ENCODE assay signal across 9 cellular contexts in genomic region chr15:41022487-41023090, GRCh38.
DNase-seq lines count a peak whose midpoint lies in the region; ATAC-seq, FAIRE-seq and TF ChIP-seq lines count a peak whose summit lies in the region.
"Had no signal": no experiment of that assay in that cellular context is flagged by ENCODE, and none has a peak within 500 bp of the region (broad histone marks: within the 10 kb centered on the region; RNA-seq: fewer than 3 reads in every experiment).

No MANE protein-coding gene starts in this region.

- DNase-seq in Caco-2 (peak; percentile 45 to 47), HAP-1 (ENCODE audit: low spot score in 2 of 2) (peak; percentile 28 to 59), SHP77 treated with DMSO at 0.1 percent for 48 hours (lab: John Stamatoyannopoulos, UW) (peak; percentile 41), K562 (ENCODE audit: extremely low read depth in 1 of 4, low spot score in 3 of 4) (peak; percentile 30 to 46 (median 40)), iPS DF 4.7 (ENCODE audit: extremely low read depth, low spot score) (peak; percentile 3), putamen (ENCODE audit: low spot score) (no peak)
- DNase-seq in stimulated activated CD4-positive, alpha-beta T cell treated with anti-CD3 and anti-CD28 coated beads, Interleukin-15, amount 100 ng/mL, for 24 hours: peak; percentile 20

- H3K36me3 ChIP-seq in Caco-2 (ENCODE audit: control insufficient read depth, insufficient read depth, low read length) (peaks cover 1% of the 10 kb centered on the region; the same call in 1 of the 2 replicates), HAP-1 (replicated peaks) (peaks cover 50% of the 10 kb centered on the region), K562 (ENCODE audit: control insufficient read depth, insufficient read depth, low read length) (peaks cover 87% of the 10 kb centered on the region)

- in situ Hi-C loops in HAP-1 (cut with MboI; ENCODE audit: low sequenced_read_pairs): loop anchor here (10.0 kb wide), 1 partner anchor 118 kb away; no protein-coding TSS in a partner anchor
- in situ Hi-C loops in K562 (cut with MboI): loop anchor here (5.0 kb wide), 1 partner anchor 115 kb away; no protein-coding TSS in a partner anchor

- POLR2A ChIA-PET in Caco-2 (lab: Charles Lee) (no interaction called here), K562 (lab: Yijun Ruan, JAX) (no interaction called here)

- no peak overlapping the region for H3K4me3 Mint-ChIP-seq in Caco-2 (ENCODE audit: unreplicated experiment)

- H3K9me3 ChIP-seq in Caco-2 (no peaks in the 10 kb centered on the region), HAP-1 (no peaks in the 10 kb centered on the region), K562 (replicated peaks; ENCODE audit: control insufficient read depth, insufficient read depth, low read depth, low read length) (no peaks in the 10 kb centered on the region)

- H3K4me1 ChIP-seq in Caco-2 (0 out of 2 replicates have a peak, but pooled peaks cover 5% of the 10 kb centered on the region), HAP-1 (no peaks in the 10 kb centered on the region), K562 (replicated peaks in 1 of 2; ENCODE audit: control insufficient read depth in 2 of 2, insufficient read depth in 2 of 2, low read length in 2 of 2) (no peaks in the 10 kb centered on the region)

- TF ChIP-seq POLR2A in K562 (conservative IDR thresholded peaks at IDR 0.05): no peak

- no peak overlapping the region for H2AFZ ChIP-seq in K562 (ENCODE audit: low read depth, low read length)

- H3K4me3 ChIP-seq in Caco-2 (ENCODE audit: low read depth, low read length) (no peak overlapping the region), HAP-1 (no peak overlapping the region), K562 (no peak overlapping the region)

- no peak overlapping the region for H3K27ac Mint-ChIP-seq in Caco-2 (ENCODE audit: unreplicated experiment)

- peak; percentile 82 for ATAC-seq in K562
- ATAC-seq in GM21786 (IDR thresholded peaks at IDR 0.05; ENCODE audit: unreplicated experiment): no peak

- 47% methylated on average over 5 of the region's 5 CpGs for WGBS in K562 (ENCODE audit: insufficient coverage, low coverage, missing lambda C conversion rate)

- H3K27me3 ChIP-seq in Caco-2 (replicated peaks; ENCODE audit: control insufficient read depth, insufficient read depth, low read length) (no peaks in the 10 kb centered on the region), HAP-1 (ENCODE audit: low read depth) (no peaks in the 10 kb centered on the region), K562 (ENCODE audit: control insufficient read depth in 2 of 2, insufficient read depth in 2 of 2, low read length in 2 of 2) (no peaks in the 10 kb centered on the region)

- H3K9me3 Mint-ChIP-seq in Caco-2 (ENCODE audit: unreplicated experiment): no peaks in the 10 kb centered on the region

- no peaks in the 10 kb centered on the region for H3K9me1 ChIP-seq in K562 (ENCODE audit: control insufficient read depth, insufficient read depth, low read length)

- H3K79me2 ChIP-seq in K562 (ENCODE audit: control insufficient read depth, insufficient read depth, low read length): no peaks in the 10 kb centered on the region

- H3K4me2 ChIP-seq in K562 (ENCODE audit: insufficient read depth, low read length): no peak overlapping the region

- H3K9ac ChIP-seq in K562 (ENCODE audit: insufficient read depth in 1 of 2, low read depth in 2 of 2, low read length in 2 of 2): no peak overlapping the region

- peak; percentile 52 to 63 for TF ChIP-seq RAD21 in K562 (CRISPR knock-in tag; conservative IDR thresholded peaks at IDR 0.05 in 1 of 2, IDR thresholded peaks at IDR 0.05 in 1 of 2)

- no TSS peak for BruUV-seq in Caco-2 (replicated peaks; lab: Mats Ljungman, UMichigan)
- BruUV-seq in K562 (replicated peaks; lab: Mats Ljungman, UMichigan): no TSS peak

- TF ChIP-seq CTCF in Caco-2 (IDR thresholded peaks at IDR 0.05; ENCODE audit: insufficient read depth in 1 of 2, low read depth in 1 of 2, low read length in 1 of 2, severe bottlenecking in 1 of 2, unreplicated experiment in 1 of 2): peak; percentile 68 to 78
- peak; percentile 65 to 72 (median 66) for TF ChIP-seq CTCF in K562 (IDR thresholded peaks at IDR 0.05 in 2 of 3, conservative IDR thresholded peaks at IDR 0.05 in 1 of 3; ENCODE audit: insufficient read depth in 2 of 3, low read depth in 1 of 3, low read length in 3 of 3)

- FAIRE-seq in K562 (lab: Jason Lieb, UNC): peak; percentile 85
- FAIRE-seq: TTC549 had no signal

- TF ChIP-seq EP300 in K562 (IDR thresholded peaks at IDR 0.05; ENCODE audit: low read length): no peak

- no peaks in the 10 kb centered on the region for H4K20me1 ChIP-seq in K562 (replicated peaks; ENCODE audit: control insufficient read depth, insufficient read depth, low read length)

- intact Hi-C loops in Caco-2 (cut with micrococcal nuclease; ENCODE audit: unreplicated experiment) (loop anchor here (1.0 to 10.0 kb wide), 3 partner anchors 80 to 162 kb away; no protein-coding TSS in a partner anchor), K562 (cut with micrococcal nuclease) (loop anchor here (1.0 to 2.0 kb wide), 2 partner anchors 108 to 116 kb away; no protein-coding TSS in a partner anchor)

- H3K4me1 Mint-ChIP-seq in Caco-2 (ENCODE audit: low read depth, unreplicated experiment): no peaks in the 10 kb centered on the region

- H3K27me3 Mint-ChIP-seq in Caco-2 (ENCODE audit: insufficient read depth, unreplicated experiment): no peaks in the 10 kb centered on the region

- CTCF ChIA-PET in Caco-2 (lab: Charles Lee) (interaction anchor here (0.6 to 1.9 kb wide), 5 partner anchors 47 to 163 kb away, joined by 3 to 9 read pairs (median 4); no protein-coding TSS in a partner anchor), K562 (lab: Yijun Ruan, JAX; ENCODE audit: low intra/inter-chr PET ratio) (interaction anchor here (0.7 to 3.4 kb wide), 4 partner anchors 81 to 118 kb away, joined by 3 to 58 read pairs (median 6); no protein-coding TSS in a partner anchor)

- no peak overlapping the region for H3K27ac ChIP-seq in K562 (ENCODE audit: extremely low read depth, low read depth, low read length)

- H3K36me3 Mint-ChIP-seq in Caco-2 (ENCODE audit: insufficient read depth, unreplicated experiment): peaks cover 59% of the 10 kb centered on the region

TF ChIP-seq in K562, 482 proteins besides CTCF, POLR2A, EP300 and RAD21 (continues in another document):
- TF ChIP-seq U2AF2 (optimal IDR thresholded peaks at IDR 0.05; ENCODE audit: low read depth, low read length): no peak
- TF ChIP-seq CREB3L1 (IDR thresholded peaks at IDR 0.05; ENCODE audit: borderline replicate concordance, low read depth): no peak
- TF ChIP-seq CREBBP (IDR thresholded peaks at IDR 0.05; ENCODE audit: low read depth, low read length): no peak
- TF ChIP-seq KLF1 (tag; IDR thresholded peaks at IDR 0.05): no peak
- peak; percentile 34; the same call in 1 of the 2 replicates for TF ChIP-seq DEAF1 (CRISPR knock-in tag; IDR thresholded peaks at IDR 0.05)
- no peak for TF ChIP-seq HSF4 (CRISPR knock-in tag; IDR thresholded peaks at IDR 0.05; ENCODE audit: borderline replicate concordance)
- TF ChIP-seq CSDE1 (IDR thresholded peaks at IDR 0.05): no peak
- no peak for TF ChIP-seq BRF2 (IDR thresholded peaks at IDR 0.05; ENCODE audit: borderline replicate concordance, insufficient read depth, insufficient read length)
- no peak for TF ChIP-seq NCOR1 (IDR thresholded peaks at IDR 0.05)
- TF ChIP-seq GATAD2B (IDR thresholded peaks at IDR 0.05; ENCODE audit: borderline replicate concordance): no peak
- no peak for TF ChIP-seq PML (IDR thresholded peaks at IDR 0.05; ENCODE audit: low read length)
- no peak for TF ChIP-seq ZNF511 (CRISPR knock-in tag; IDR thresholded peaks at IDR 0.05)
- no peak for TF ChIP-seq ATF1 (CRISPR knock-in tag; IDR thresholded peaks at IDR 0.05)
- TF ChIP-seq ATF1 (tag; IDR thresholded peaks at IDR 0.05): 0 out of 2 replicates have a peak, but pooled peaks have one; percentile 8
- TF ChIP-seq POU5F1 (IDR thresholded peaks at IDR 0.05; ENCODE audit: borderline replicate concordance, low read depth, low read length, partially characterized antibody): no peak
